ENCODE assay signal across 9 cellular contexts in genomic region chr12:122067966-122068365, GRCh38. TPM values are rescaled to one million over a fixed set of nuclear protein-coding genes. Genes with fewer than 3 reads are reported as not detected.
A peak's percentile ranks its signal among the peaks of the same experiment; 100 is the strongest.
DNase-seq lines count a peak whose midpoint lies in the region; ATAC-seq and TF ChIP-seq lines count a peak whose summit lies in the region.
"Had no signal": no experiment of that assay in that cellular context is flagged by ENCODE, and none has a peak within 500 bp of the region (broad histone marks: within the 10 kb centered on the region; RNA-seq: fewer than 3 reads in every experiment).

No MANE protein-coding gene starts in this region.

- TF ChIP-seq CTCF in stomach (IDR thresholded peaks at IDR 0.05) (no peak), PC-9 (conservative IDR thresholded peaks at IDR 0.05) (no peak)

- H3K4me1 ChIP-seq in stomach = peaks cover 43 to 79% (median 59%) of the 10 kb centered on the region in 4 donors
- peaks cover 32% of the 10 kb centered on the region for H3K4me1 ChIP-seq in PC-9 (replicated peaks; ENCODE audit: insufficient read depth)

- peak; percentile 84 for ATAC-seq in GM18502 (IDR thresholded peaks at IDR 0.05; ENCODE audit: poor library complexity, unreplicated experiment)
- ATAC-seq in GM21786 (IDR thresholded peaks at IDR 0.05; ENCODE audit: unreplicated experiment) = peak; percentile 89
- no peak for ATAC-seq in GM18519 (IDR thresholded peaks at IDR 0.05; ENCODE audit: low FRiP score, unreplicated experiment)
- ATAC-seq: heart left ventricle had no signal

- intact Hi-C loops in stomach (cut with DNase I; ENCODE audit: low total_unique reads) (no loop called here), PC-9 (cut with micrococcal nuclease; ENCODE audit: unreplicated experiment) (loop anchor here (10.0 kb wide), 1 partner anchor 273 kb away; the partner anchor contains the start of gene RHOF)

- no peak overlapping the region for H2AFZ ChIP-seq in PC-9

- no peaks in the 10 kb centered on the region for H4K20me1 ChIP-seq in PC-9 (ENCODE audit: insufficient read depth)

- no peak for TF ChIP-seq EP300 in stomach (IDR thresholded peaks at IDR 0.05)

- no peak overlapping the region for H3K4me2 ChIP-seq in PC-9

- no peaks in the 10 kb centered on the region for H3K9me2 ChIP-seq in PC-9 (ENCODE audit: insufficient read depth)

- H3F3A ChIP-seq in PC-9 (ENCODE audit: insufficient read depth, low read depth) = peaks cover 29% of the 10 kb centered on the region

- H3K79me2 ChIP-seq in PC-9 (ENCODE audit: low read depth) = peaks cover 22% of the 10 kb centered on the region

- POLR2A ChIA-PET in PC-9 (lab: Charles Lee; ENCODE audit: unreplicated experiment) = no interaction called here

- WGBS in stomach, 5 donors = 10 to 26% (median 15%) methylated on average over 13 of the region's 13 CpGs

- H3K9me3 ChIP-seq in stomach (no peaks in the 10 kb centered on the region), PC-9 (ENCODE audit: insufficient read depth, low read depth) (no peaks in the 10 kb centered on the region)
- H3K9me3 ChIP-seq: heart left ventricle had no signal

- peak overlapping the region in 3 of 5 donors; percentile 30 to 77 (median 70) for H3K27ac ChIP-seq in stomach
- H3K27ac ChIP-seq in PC-9 = no peak overlapping the region

- H3K27me3 ChIP-seq in stomach = no peaks in the 10 kb centered on the region
- no peaks in the 10 kb centered on the region for H3K27me3 ChIP-seq in PC-9 (ENCODE audit: insufficient read depth, low read depth)
- H3K27me3 ChIP-seq: heart left ventricle had no signal

- H3K4me3 ChIP-seq in stomach = no peak overlapping the region
- H3K4me3 ChIP-seq in PC-9 = no peak overlapping the region

- BruUV-seq in PC-9 (replicated peaks; lab: Mats Ljungman, UMichigan) = no TSS peak

- H3K36me3 ChIP-seq in stomach (no peaks in the 10 kb centered on the region), PC-9 (ENCODE audit: low read depth) (no peaks in the 10 kb centered on the region)
- H3K36me3 ChIP-seq: heart left ventricle had no signal

- DNase-seq in NCI-H1092 treated with DMSO at 0.1 percent for 48 hours (lab: John Stamatoyannopoulos, UW) = peak; percentile 18
- DNase-seq in dedifferentiated amniotic fluid mesenchymal stem cell (ENCODE audit: extremely low spot score) = peak; percentile 31
- peak; percentile 58 for DNase-seq in stomach
- DNase-seq in mesenteric fat pad (ENCODE audit: low spot score) = no peak
- DNase-seq in PC-9 = no peak

- CTCF ChIA-PET in PC-9 (lab: Charles Lee) = no interaction called here

- TF ChIP-seq POLR2A in stomach (IDR thresholded peaks at IDR 0.05) = no peak

RNA-seq across cellular contexts. Expression of gene MLXIP, which starts 10.6 kb away (rescaled TPM):
- total RNA-seq in stomach = 100 to 1,000 TPM in 1 of 5 donors, 10 to 100 TPM in 4; 34.5 to 140 (median 37.1) TPM
- polyA plus RNA-seq in stomach = 10 to 100 TPM; 12.3 to 28.0 (median 16.6) TPM
- total RNA-seq in mesenteric fat pad = 68.4 TPM
- total RNA-seq in PC-9 (2021) = 62.1 and 83.3 TPM in 2 replicates

RNA-seq across cellular contexts. Expression of gene BCL7A, which starts 46.3 kb away (rescaled TPM):
- total RNA-seq in stomach (10 to 100 TPM in 1 of 5 donors, 1 to 10 TPM in 4; 2.0 to 11.6 (median 2.9) TPM), mesenteric fat pad (3.2 TPM), PC-9 (2021) (6.3 and 6.6 TPM in 2 replicates)
- 1 to 10 TPM; 1.5 to 3.4 (median 2.6) TPM for polyA plus RNA-seq in stomach

Comparison
In these comparisons a context has a peak if more than half of its experiments do, and no peak if none do; other contexts are left out.
1. DNase-seq: peak in NCI-H1092 treated with DMSO at 0.1 percent for 48 hours (single experiment), dedifferentiated amniotic fluid mesenchymal stem cell (single experiment) and stomach (single experiment); none in mesenteric fat pad (single experiment) and PC-9 (0 of 2).